Comparison of ENCODE assay signal across 8 cellular contexts in the genomic region with DNA sequence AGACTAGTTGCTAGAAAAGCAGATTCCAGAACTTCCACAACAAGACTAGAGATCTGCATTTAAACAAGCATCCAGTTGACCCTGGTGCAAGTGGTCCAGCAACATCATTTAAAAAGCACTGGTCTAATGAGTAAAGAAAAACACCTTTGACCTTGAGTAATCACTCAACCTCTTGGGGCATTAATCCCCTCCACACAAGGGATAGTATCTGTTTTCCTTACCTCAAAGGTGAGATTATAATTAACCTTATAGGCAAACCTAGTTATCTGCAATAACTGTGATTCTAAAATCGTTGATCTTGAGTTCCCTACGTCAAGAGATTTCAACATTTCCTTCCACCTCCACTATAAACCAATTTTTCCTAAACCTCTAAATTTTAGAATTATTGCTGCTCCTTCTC. TPM values are rescaled to one million over a fixed set of nuclear protein-coding genes. Genes with fewer than 3 reads are reported as not detected.
A peak's percentile ranks its signal among the peaks of the same experiment; 100 is the strongest.
DNase-seq lines count a peak whose midpoint lies in the region; ATAC-seq, FAIRE-seq and TF ChIP-seq lines count a peak whose summit lies in the region.

No MANE protein-coding gene starts in this region.

- H3K4me3 ChIP-seq in BE2C (ENCODE audit: low read depth, low read length) (peak overlapping the region; percentile 91), LNCaP clone FGC (ENCODE audit: low read depth, low read length) (peak overlapping the region; percentile 70), duodenal mucosa (ENCODE audit: low read depth in 1 of 2, low read length in 2 of 2) (peak overlapping the region; percentile 96)

- no peak for FAIRE-seq in GM19239 (lab: Jason Lieb, UNC)

- DNase-seq in BE2C: no peak
- DNase-seq in LNCaP clone FGC (ENCODE audit: low read depth): no peak
- DNase-seq in GM19239 (ENCODE audit: insufficient read length, low spot score): no peak
- no peak for DNase-seq in NCI-H1092 treated with DMSO at 0.1 percent for 48 hours (lab: John Stamatoyannopoulos, UW)
- no peak for DNase-seq in globus pallidus (ENCODE audit: low spot score)

- peak overlapping the region; percentile 97 to 99 (median 98) for H3K27ac Mint-ChIP-seq in nephron

- ATAC-seq in HG03175 (IDR thresholded peaks at IDR 0.05; ENCODE audit: unreplicated experiment): no peak

- no peaks in the 10 kb centered on the region for H3K27me3 Mint-ChIP-seq in nephron (ENCODE audit: low read depth)

- H3K27me3 ChIP-seq in BE2C (no peaks in the 10 kb centered on the region), duodenal mucosa (ENCODE audit: control insufficient read depth in 1 of 2, insufficient read depth in 2 of 2, low read length in 2 of 2) (no peaks in the 10 kb centered on the region)

- H3K9me3 ChIP-seq in BE2C: no peaks in the 10 kb centered on the region
- no peaks in the 10 kb centered on the region for H3K9me3 ChIP-seq in duodenal mucosa (ENCODE audit: control insufficient read depth in 1 of 2, low read length in 2 of 2)

- H3K4me3 Mint-ChIP-seq in nephron: peak overlapping the region; percentile 92 to 99 (median 96)

- TF ChIP-seq CTCF in BE2C (IDR thresholded peaks at IDR 0.05; ENCODE audit: low read depth, low read length) (no peak), LNCaP clone FGC (IDR thresholded peaks at IDR 0.05; ENCODE audit: control insufficient read depth, extremely low read depth, insufficient read depth) (no peak), nephron (IDR thresholded peaks at IDR 0.05; ENCODE audit: unreplicated experiment in 3 of 3) (no peak)

- H3K9me3 Mint-ChIP-seq in nephron: no peaks in the 10 kb centered on the region

- peaks cover 25% of the 10 kb centered on the region for H3K36me3 Mint-ChIP-seq in nephron (ENCODE audit: low read depth)

- H3K36me3 ChIP-seq in BE2C (peaks cover 16% of the 10 kb centered on the region), duodenal mucosa (ENCODE audit: control insufficient read depth in 1 of 2, insufficient read depth in 2 of 2, low read length in 2 of 2) (peaks cover 8 to 17% of the 10 kb centered on the region in 2 donors)

- H3K4me1 Mint-ChIP-seq in nephron: peaks cover 24% of the 10 kb centered on the region

- H3K4me1 ChIP-seq in BE2C (no peaks in the 10 kb centered on the region), duodenal mucosa (ENCODE audit: control insufficient read depth in 1 of 2, insufficient read depth in 2 of 2, low read length in 2 of 2) (peaks cover 21 to 22% of the 10 kb centered on the region in 2 donors)

- H3K9ac ChIP-seq in duodenal mucosa (ENCODE audit: low read depth in 1 of 2, low read length in 2 of 2): peak overlapping the region; percentile 90 to 98

- peak overlapping the region; percentile 88 for H3K27ac ChIP-seq in duodenal mucosa (ENCODE audit: low read depth, low read length)

RNA-seq across cellular contexts. Expression of gene KDM5A, which starts 1.1 kb away (rescaled TPM):
- polyA plus RNA-seq in BE2C (2012; ENCODE audit: insufficient read depth, insufficient read length, low read depth): 23.5 TPM

RNA-seq across cellular contexts. Expression of gene CCDC77, which starts 13.4 kb away (rescaled TPM):
- polyA plus RNA-seq in BE2C (2012; ENCODE audit: insufficient read depth, insufficient read length, low read depth): 10.8 TPM
